ENCODE assay signal across 28 cellular contexts in the genomic region with DNA sequence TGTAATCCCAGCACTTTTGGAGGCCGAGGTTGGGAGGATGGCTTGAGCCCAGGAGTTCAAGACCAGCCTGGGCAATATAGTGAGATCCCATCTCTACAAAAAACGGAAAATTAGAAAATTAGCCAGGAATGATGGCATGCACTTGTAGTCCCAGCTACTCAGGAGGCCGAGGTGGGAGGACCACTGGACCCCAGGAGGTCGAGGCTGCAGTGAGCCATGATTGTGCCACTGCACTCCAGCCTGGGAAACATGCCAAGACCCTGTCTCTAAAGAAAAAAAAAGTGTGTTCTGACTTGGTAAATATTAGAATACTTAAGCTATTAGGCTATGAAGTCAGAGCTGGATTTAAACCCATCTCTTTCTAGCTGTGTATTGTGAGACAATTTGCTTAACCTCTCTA.
"Had no signal": no experiment of that assay in that cellular context is flagged by ENCODE, and none has a peak within 500 bp of the region (broad histone marks: within the 10 kb centered on the region; RNA-seq: fewer than 3 reads in every experiment).

No MANE protein-coding gene starts in this region.

- H3K27ac Mint-ChIP-seq: stimulated activated effector memory CD8-positive, alpha-beta T cell treated with anti-CD3 and anti-CD28 coated beads, Interleukin-12 subunit alpha, Interleukin-12 subunit beta, amount 100 ng/mL, for 72 hours; stimulated activated naive B cell treated with anti-CD40 and anti-IgM and Interleukin-4, amounts not matched to agents 10 μg/mL and 1 μg/mL and 100 μg/mL, for 72 hours; stimulated activated naive CD8-positive, alpha-beta T cell treated with anti-CD3 and anti-CD28 coated beads, Interleukin-15, amount 100 ng/mL, for 72 hours; stimulated activated naive CD8-positive, alpha-beta T cell treated with anti-CD3 and anti-CD28 coated beads, Interleukin-15, Interleukin-2, amounts not matched to agents 100 ng/mL and 50 ng/mL, for 24 hours; type B pancreatic cell had no signal

- H3K4me3 ChIP-seq: stomach, suprapubic skin, testis, thoracic aorta, thyroid gland, tibial artery, tibial nerve, transverse colon, upper lobe of left lung, upper lobe of right lung, uterus, vagina had no signal

- DNase-seq: stimulated activated CD4-positive, alpha-beta T cell treated with anti-CD3 and anti-CD28 coated beads, Interleukin-2, amount 100 ng/mL, for 48 hours; stimulated activated CD4-positive, alpha-beta T cell treated with anti-CD3 and anti-CD28 coated beads, Interleukin-4, amount 100 ng/mL, for 1 hour; stimulated activated CD4-positive, alpha-beta T cell treated with anti-CD3 and anti-CD28 coated beads, Interleukin-4, amount 100 ng/mL, for 24 hours; stimulated activated CD4-positive, alpha-beta T cell treated with anti-CD3 and anti-CD28 coated beads, Interleukin-4, amount 100 ng/mL, for 4 hours; stimulated activated CD8-positive, alpha-beta memory T cell treated with anti-CD3 and anti-CD28 coated beads, Interleukin-4, amount 100 ng/mL, for 48 hours; stimulated activated naive B cell treated with anti-CD40 and anti-IgM and Interleukin-4, amounts not matched to agents 10 μg/mL and 1 μg/mL and 100 μg/mL, for 72 hours; stimulated activated naive CD4-positive, alpha-beta T cell; stimulated activated naive CD4-positive, alpha-beta T cell treated with Interleukin-2 at 50 U/mL for 16 hours; stimulated activated naive CD8-positive, alpha-beta T cell treated with anti-CD3 and anti-CD28 coated beads, Interleukin-15, amount 100 ng/mL, for 72 hours; stimulated activated naive CD8-positive, alpha-beta T cell treated with anti-CD3 and anti-CD28 coated beads, Interleukin-15, Interleukin-2, amounts not matched to agents 100 U/mL and 50 U/mL, for 24 hours; stomach; substantia nigra; testis; thyroid gland; tibial artery; transverse colon; trophoblast cell; upper lobe of left lung; upper lobe of right lung; uterus had no signal

- H3K4me3 Mint-ChIP-seq: stimulated activated effector memory CD8-positive, alpha-beta T cell treated with anti-CD3 and anti-CD28 coated beads, Interleukin-12 subunit alpha, Interleukin-12 subunit beta, amount 100 ng/mL, for 72 hours; stimulated activated naive B cell treated with anti-CD40 and anti-IgM and Interleukin-4, amounts not matched to agents 10 μg/mL and 1 μg/mL and 100 μg/mL, for 72 hours; stimulated activated naive CD8-positive, alpha-beta T cell treated with anti-CD3 and anti-CD28 coated beads, Interleukin-15, amount 100 ng/mL, for 72 hours; stimulated activated naive CD8-positive, alpha-beta T cell treated with anti-CD3 and anti-CD28 coated beads, Interleukin-15, Interleukin-2, amounts not matched to agents 100 ng/mL and 50 ng/mL, for 24 hours; type B pancreatic cell had no signal

- H3K36me3 ChIP-seq: stomach, suprapubic skin, thoracic aorta, thyroid gland, tibial artery, tibial nerve, transverse colon, upper lobe of left lung, upper lobe of right lung, uterus, vagina had no signal

- H3K27ac ChIP-seq: stomach, suprapubic skin, testis, thoracic aorta, thyroid gland, tibial artery, tibial nerve, transverse colon, upper lobe of left lung, upper lobe of right lung, uterus, vagina had no signal

- FAIRE-seq: urothelium cell line had no signal

- H3K9me3 Mint-ChIP-seq: stimulated activated effector memory CD8-positive, alpha-beta T cell treated with anti-CD3 and anti-CD28 coated beads, Interleukin-12 subunit alpha, Interleukin-12 subunit beta, amount 100 ng/mL, for 72 hours; stimulated activated naive B cell treated with anti-CD40 and anti-IgM and Interleukin-4, amounts not matched to agents 10 μg/mL and 1 μg/mL and 100 μg/mL, for 72 hours; stimulated activated naive CD8-positive, alpha-beta T cell treated with anti-CD3 and anti-CD28 coated beads, Interleukin-15, amount 100 ng/mL, for 72 hours; stimulated activated naive CD8-positive, alpha-beta T cell treated with anti-CD3 and anti-CD28 coated beads, Interleukin-15, Interleukin-2, amounts not matched to agents 100 ng/mL and 50 ng/mL, for 24 hours; type B pancreatic cell had no signal

- H3K4me1 ChIP-seq: stomach, suprapubic skin, testis, thyroid gland, tibial artery, tibial nerve, transverse colon, upper lobe of left lung, upper lobe of right lung, uterus, vagina had no signal

- H3K36me3 Mint-ChIP-seq: stimulated activated effector memory CD8-positive, alpha-beta T cell treated with anti-CD3 and anti-CD28 coated beads, Interleukin-12 subunit alpha, Interleukin-12 subunit beta, amount 100 ng/mL, for 72 hours; stimulated activated naive B cell treated with anti-CD40 and anti-IgM and Interleukin-4, amounts not matched to agents 10 μg/mL and 1 μg/mL and 100 μg/mL, for 72 hours; type B pancreatic cell had no signal

- ATAC-seq: stimulated activated effector memory CD8-positive, alpha-beta T cell treated with anti-CD3 and anti-CD28 coated beads, Interleukin-12 subunit alpha, Interleukin-12 subunit beta, amount 100 ng/mL, for 72 hours; stimulated activated naive B cell treated with anti-CD40 and anti-IgM and Interleukin-4, amounts not matched to agents 10 μg/mL and 1 μg/mL and 100 μg/mL, for 72 hours; stimulated activated naive CD8-positive, alpha-beta T cell treated with anti-CD3 and anti-CD28 coated beads, Interleukin-15, amount 100 ng/mL, for 72 hours; stimulated activated naive CD8-positive, alpha-beta T cell treated with anti-CD3 and anti-CD28 coated beads, Interleukin-15, Interleukin-2, amounts not matched to agents 100 U/mL and 50 U/mL, for 24 hours; upper lobe of right lung had no signal

- H3K27me3 ChIP-seq: stomach, suprapubic skin, testis, thyroid gland, tibial artery, tibial nerve, transverse colon, upper lobe of left lung, upper lobe of right lung, uterus, vagina had no signal

- H3K9me3 ChIP-seq: stomach, suprapubic skin, testis, thoracic aorta, thyroid gland, tibial artery, tibial nerve, transverse colon, upper lobe of left lung, upper lobe of right lung, uterus, vagina had no signal

- H3K27me3 Mint-ChIP-seq: stimulated activated naive B cell treated with anti-CD40 and anti-IgM and Interleukin-4, amounts not matched to agents 10 μg/mL and 1 μg/mL and 100 μg/mL, for 72 hours; stimulated activated naive CD8-positive, alpha-beta T cell treated with anti-CD3 and anti-CD28 coated beads, Interleukin-15, amount 100 ng/mL, for 72 hours; stimulated activated naive CD8-positive, alpha-beta T cell treated with anti-CD3 and anti-CD28 coated beads, Interleukin-15, Interleukin-2, amounts not matched to agents 100 ng/mL and 50 ng/mL, for 24 hours; type B pancreatic cell had no signal

- H3K4me1 Mint-ChIP-seq: stimulated activated effector memory CD8-positive, alpha-beta T cell treated with anti-CD3 and anti-CD28 coated beads, Interleukin-12 subunit alpha, Interleukin-12 subunit beta, amount 100 ng/mL, for 72 hours had no signal
